20 cellular contexts compared by ENCODE assay signal in the genomic region with DNA sequence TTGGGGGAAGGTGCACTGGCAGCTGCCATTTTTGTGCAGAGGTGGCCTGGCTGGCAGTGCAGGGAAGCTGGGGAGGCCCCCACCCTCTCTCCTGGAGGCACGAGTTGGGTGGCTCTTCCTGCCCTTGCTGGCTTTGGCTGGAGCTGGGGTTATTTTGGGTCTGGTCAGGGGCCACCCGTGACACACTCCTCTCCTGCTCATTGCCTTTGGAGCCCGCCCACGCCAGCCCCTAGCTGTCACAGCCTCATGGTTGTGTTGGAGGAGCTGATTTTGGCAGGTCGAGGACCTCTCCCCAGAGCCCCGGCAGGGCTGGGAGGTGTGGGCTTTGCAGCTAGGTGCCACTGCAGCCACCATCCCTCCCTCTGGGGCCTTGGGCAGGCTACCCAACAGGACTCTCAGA. TPM values are rescaled to one million over a fixed set of nuclear protein-coding genes. Genes with fewer than 3 reads are reported as not detected.
DNase-seq lines count a peak whose midpoint lies in the region; ATAC-seq and TF ChIP-seq lines count a peak whose summit lies in the region.
"Had no signal": no experiment of that assay in that cellular context is flagged by ENCODE, and none has a peak within 500 bp of the region (broad histone marks: within the 10 kb centered on the region; RNA-seq: fewer than 3 reads in every experiment).

No MANE protein-coding gene starts in this region.

- H3K36me3 ChIP-seq in heart right ventricle (peaks cover 0 to 64% (median 0%) of the 10 kb centered on the region in 9 donors), esophagus squamous epithelium (peaks cover 0 to 40% (median 3%) of the 10 kb centered on the region in 3 donors), sigmoid colon (peaks cover 0 to 9% (median 0%) of the 10 kb centered on the region in 4 donors), vagina (peaks cover 0 to 40% of the 10 kb centered on the region in 2 donors)

- no peaks in the 10 kb centered on the region for H3K4me1 Mint-ChIP-seq in activated T-helper 17 cell treated with anti-CD3 and anti-CD28 coated beads, Interleukin-2, amount 50 U/mL, for 72 hours
- H3K4me1 Mint-ChIP-seq: CD14-positive monocyte, IgD-negative memory B cell had no signal

- intact Hi-C loops in heart right ventricle (cut with DNase I) (no loop called here), cardiac septum (cut with DNase I) (no loop called here), esophagus squamous epithelium (cut with DNase I) (no loop called here), sigmoid colon (cut with DNase I) (no loop called here), vagina (cut with DNase I) (no loop called here)

- TF ChIP-seq EP300 in sigmoid colon (IDR thresholded peaks at IDR 0.05) = no peak

- H3K4me3 ChIP-seq in heart right ventricle (no peak overlapping the region), esophagus squamous epithelium (no peak overlapping the region), sigmoid colon (no peak overlapping the region), vagina (no peak overlapping the region)

- no peak overlapping the region for H3K27ac ChIP-seq in heart right ventricle
- H3K27ac ChIP-seq in esophagus squamous epithelium = peak overlapping the region in 3 of 4 donors; percentile 55 to 90 (median 83)
- H3K27ac ChIP-seq in sigmoid colon = peak overlapping the region in 3 of 4 donors; percentile 8 to 30 (median 12)
- H3K27ac ChIP-seq in vagina = peak overlapping the region; percentile 75

- H3K27me3 Mint-ChIP-seq in activated T-helper 17 cell treated with anti-CD3 and anti-CD28 coated beads, Interleukin-2, amount 50 U/mL, for 72 hours = peaks cover 5% of the 10 kb centered on the region

- no peak overlapping the region for H3K27ac Mint-ChIP-seq in activated T-helper 17 cell treated with anti-CD3 and anti-CD28 coated beads, Interleukin-2, amount 50 U/mL, for 72 hours
- H3K27ac Mint-ChIP-seq: CD14-positive monocyte, IgD-negative memory B cell had no signal

- H3K4me1 ChIP-seq in heart right ventricle = peaks cover 0 to 10% (median 0%) of the 10 kb centered on the region in 9 donors
- peaks cover 4 to 83% (median 46%) of the 10 kb centered on the region in 3 donors for H3K4me1 ChIP-seq in esophagus squamous epithelium
- H3K4me1 ChIP-seq in sigmoid colon = peaks cover 0 to 20% (median 5%) of the 10 kb centered on the region in 4 donors
- H3K4me1 ChIP-seq in vagina = peaks cover 72% of the 10 kb centered on the region

- TF ChIP-seq CTCF in heart right ventricle (IDR thresholded peaks at IDR 0.05) (no peak), esophagus squamous epithelium (IDR thresholded peaks at IDR 0.05) (no peak), sigmoid colon (IDR thresholded peaks at IDR 0.05) (no peak), vagina (IDR thresholded peaks at IDR 0.05) (no peak)

- no peaks in the 10 kb centered on the region for H3K36me3 Mint-ChIP-seq in activated T-helper 17 cell treated with anti-CD3 and anti-CD28 coated beads, Interleukin-2, amount 50 U/mL, for 72 hours (ENCODE audit: low read depth)
- H3K36me3 Mint-ChIP-seq: CD14-positive monocyte, IgD-negative memory B cell had no signal

- DNase-seq in heart right ventricle = no peak
- no peak for DNase-seq in cardiac septum (ENCODE audit: low spot score)
- DNase-seq in esophagus squamous epithelium (lab: John Stamatoyannopoulos, UW) = no peak
- no peak for DNase-seq in sigmoid colon
- no peak for DNase-seq in vagina (ENCODE audit: extremely low spot score in 2 of 2)
- no peak for DNase-seq in activated CD8-positive, alpha-beta memory T cell treated with anti-CD3 and anti-CD28 coated beads for 24 hours
- no peak for DNase-seq in DMS53 treated with DMSO at 0.1 percent for 48 hours (lab: John Stamatoyannopoulos, UW; ENCODE audit: unreplicated experiment)
- DNase-seq: DMS53, EL, GF-D8, MV-4-11, NCI-H1105 treated with DMSO at 0.1 percent for 48 hours, NCI-H2081, NCI-H2171, NCI-H526 had no signal

- peak in 6 of 8 donors; percentile 23 to 63 (median 38) for ATAC-seq in heart right ventricle
- no peak for ATAC-seq in activated T-helper 17 cell treated with anti-CD3 and anti-CD28 coated beads, Interleukin-2, amount 50 U/mL, for 72 hours (replicated peaks)
- ATAC-seq: Right ventricle myocardium inferior had no signal

- no peaks in the 10 kb centered on the region for H3K9me3 ChIP-seq in heart right ventricle
- H3K9me3 ChIP-seq in esophagus squamous epithelium = no peaks in the 10 kb centered on the region
- H3K9me3 ChIP-seq in sigmoid colon = no peaks in the 10 kb centered on the region
- no peaks in the 10 kb centered on the region for H3K9me3 ChIP-seq in vagina

- TF ChIP-seq POLR2A in esophagus squamous epithelium (IDR thresholded peaks at IDR 0.05) = no peak
- no peak for TF ChIP-seq POLR2A in sigmoid colon (IDR thresholded peaks at IDR 0.05)
- no peak for TF ChIP-seq POLR2A in vagina (IDR thresholded peaks at IDR 0.05)

- peaks cover 0 to 2% (median 0%) of the 10 kb centered on the region in 7 donors for H3K27me3 ChIP-seq in heart right ventricle
- no peaks in the 10 kb centered on the region for H3K27me3 ChIP-seq in esophagus squamous epithelium
- no peaks in the 10 kb centered on the region for H3K27me3 ChIP-seq in sigmoid colon
- H3K27me3 ChIP-seq in vagina = no peaks in the 10 kb centered on the region

- H3K9me3 Mint-ChIP-seq in activated T-helper 17 cell treated with anti-CD3 and anti-CD28 coated beads, Interleukin-2, amount 50 U/mL, for 72 hours = no peaks in the 10 kb centered on the region
- H3K9me3 Mint-ChIP-seq: CD14-positive monocyte, IgD-negative memory B cell had no signal

- 63 to 72% methylated on average over 6 of the region's 6 CpGs for WGBS in heart right ventricle, 2 donors
- WGBS in esophagus squamous epithelium, 2 donors = no CpG with 5 or more reads among the region's 6 CpGs
- WGBS in sigmoid colon, 2 donors = 69 to 76% methylated on average over 6 of the region's 6 CpGs

- H3K4me3 Mint-ChIP-seq in activated T-helper 17 cell treated with anti-CD3 and anti-CD28 coated beads, Interleukin-2, amount 50 U/mL, for 72 hours = no peak overlapping the region
- H3K4me3 Mint-ChIP-seq: CD14-positive monocyte, IgD-negative memory B cell had no signal

RNA-seq across cellular contexts. Expression of a gene that starts 21.5 kb away (rescaled TPM):
- 100 to 1,000 TPM in 1 of 10 donors, 10 to 100 TPM in 9; 31.3 to 126 (median 51.0) TPM for total RNA-seq in heart right ventricle
- polyA plus RNA-seq in heart right ventricle = 10 to 100 TPM; 36.4 to 77.0 TPM
- total RNA-seq in cardiac septum = 70.1 TPM
- 100 to 1,000 TPM in 2 of 4 donors, 10 to 100 TPM in 2; 33.7 to 546 (median 86.3) TPM for total RNA-seq in esophagus squamous epithelium
- 100 to 1,000 TPM; 123 to 230 (median 205) TPM for total RNA-seq in sigmoid colon
- polyA plus RNA-seq in sigmoid colon = 10 to 100 TPM in 2 of 3 donors, 1 to 10 TPM in 1; 9.0 to 43.6 (median 33.0) TPM
- 1,019 TPM for total RNA-seq in vagina
- total RNA-seq in activated T-helper 17 cell treated with anti-CD3 and anti-CD28 coated beads, Interleukin-2, amount 50 U/mL, for 72 hours = under 1 TPM; 0.32 to 0.65 TPM
- total RNA-seq: OCI-LY7 had no signal
- polyA plus RNA-seq: IgD-negative memory B cell had no signal

Comparison
In these comparisons a context has a peak if more than half of its experiments do, and no peak if none do; other contexts are left out.
1. H3K27ac ChIP-seq: peak in esophagus squamous epithelium (3 of 4), sigmoid colon (3 of 4) and vagina (single experiment); none in heart right ventricle (0 of 10).
2. RNA of a gene that starts 21.5 kb away (total RNA-seq): 1,019 TPM in vagina (single experiment), 123 to 230 TPM in sigmoid colon, 33.7 to 546 TPM in esophagus squamous epithelium, 70.1 TPM in cardiac septum (single experiment) and 31.3 to 126 TPM in heart right ventricle; 0.32 to 0.65 TPM in activated T-helper 17 cell treated with anti-CD3 and anti-CD28 coated beads, Interleukin-2, amount 50 U/mL, for 72 hours; every median in the first group is over 10 times any median in the second.